In the genomic region with DNA sequence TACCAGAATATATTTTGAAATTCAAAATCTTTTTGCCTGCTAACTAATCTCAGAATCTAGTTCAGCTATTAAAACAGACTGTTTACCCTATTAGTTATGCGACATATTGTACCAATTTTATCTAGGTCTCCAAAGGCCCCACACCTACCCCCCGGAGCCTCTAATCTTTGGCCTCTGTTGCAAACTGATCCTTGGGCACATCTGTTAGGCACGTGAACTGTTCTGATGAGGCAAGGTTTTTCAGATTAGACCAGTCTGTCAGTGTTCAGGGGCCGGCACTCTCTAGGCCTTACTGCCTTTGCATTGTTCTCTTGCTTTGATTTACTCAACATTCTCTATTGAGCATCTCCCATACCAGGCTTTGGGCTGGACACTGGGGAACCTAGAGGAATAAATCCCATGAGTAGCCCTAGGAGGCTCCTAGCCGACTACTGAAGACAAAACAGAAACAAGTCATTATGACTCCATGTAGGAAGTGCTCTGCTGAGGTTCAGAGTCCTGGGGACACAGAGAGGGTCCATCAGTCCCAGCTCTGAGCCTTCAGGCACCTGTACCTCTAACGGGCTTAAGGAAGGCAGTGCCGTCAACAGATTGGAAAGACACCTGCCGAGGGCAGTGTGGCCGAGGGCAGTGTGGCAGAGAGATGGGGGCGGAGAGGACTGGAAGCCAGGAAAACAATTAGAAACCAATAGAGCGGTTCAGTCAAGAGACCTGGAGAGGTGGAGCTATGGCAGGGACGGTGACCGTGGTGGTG, we compare ENCODE assay signal across 1 cellular context.
A peak's percentile ranks its signal among the peaks of the same experiment; 100 is the strongest.
TF ChIP-seq lines count a peak whose summit lies in the region.

No MANE protein-coding gene starts in this region.

TF ChIP-seq in HepG2, 621 proteins besides CTCF, POLR2A, EP300 and RAD21 (continued from another document and continues in another):
- TF ChIP-seq ZXDC (CRISPR knock-in tag; IDR thresholded peaks at IDR 0.05): no peak
- peak; percentile 25; the same call in 1 of the 2 replicates for TF ChIP-seq UBTF (CRISPR knock-in tag; IDR thresholded peaks at IDR 0.05)
- TF ChIP-seq ZMYM3 (CRISPR knock-in tag; IDR thresholded peaks at IDR 0.05): 0 out of 2 replicates have a peak, but pooled peaks have one; percentile 54
- no peak for TF ChIP-seq ZNF234 (CRISPR knock-in tag; conservative IDR thresholded peaks at IDR 0.05)
- peak; percentile 62 for TF ChIP-seq TCF7 (IDR thresholded peaks at IDR 0.05; ENCODE audit: low read depth)
- peak in 1 of 2 experiments; percentile 81; a peak in 1 of 4 replicates for TF ChIP-seq KLF16 (CRISPR knock-in tag; IDR thresholded peaks at IDR 0.05)
- TF ChIP-seq, protein P1, sequence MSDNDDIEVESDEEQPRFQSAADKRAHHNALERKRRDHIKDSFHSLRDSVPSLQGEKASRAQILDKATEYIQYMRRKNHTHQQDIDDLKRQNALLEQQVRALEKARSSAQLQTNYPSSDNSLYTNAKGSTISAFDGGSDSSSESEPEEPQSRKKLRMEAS (IDR thresholded peaks at IDR 0.05): peak; percentile 71
- TF ChIP-seq ZNF468 (CRISPR knock-in tag; IDR thresholded peaks at IDR 0.05): no peak
- TF ChIP-seq, protein P2, sequence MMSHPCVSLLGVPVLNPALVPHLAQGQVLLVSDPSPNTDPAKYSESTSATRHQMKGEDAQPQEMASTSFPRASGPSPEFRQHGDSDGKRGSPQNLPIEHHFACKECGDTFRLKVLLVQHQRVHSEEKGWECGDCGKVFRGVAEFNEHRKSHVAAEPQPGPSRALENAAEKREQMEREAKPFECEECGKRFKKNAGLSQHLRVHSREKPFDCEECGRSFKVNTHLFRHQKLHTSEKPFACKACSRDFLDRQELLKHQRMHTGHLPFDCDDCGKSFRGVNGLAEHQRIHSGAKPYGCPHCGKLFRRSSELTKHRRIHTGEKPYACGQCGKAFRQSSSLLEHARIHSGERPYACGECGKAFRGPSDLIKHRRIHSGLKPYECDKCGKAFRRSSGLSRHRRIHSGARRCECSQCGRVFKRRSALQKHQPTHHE (CRISPR knock-in tag; IDR thresholded peaks at IDR 0.05; ENCODE audit: borderline replicate concordance): no peak
- peak; percentile 46; the same call in 1 of the 2 replicates for TF ChIP-seq MYPOP (CRISPR knock-in tag; IDR thresholded peaks at IDR 0.05)
- TF ChIP-seq MIER3 (CRISPR knock-in tag; IDR thresholded peaks at IDR 0.05; ENCODE audit: borderline replicate concordance): peak; percentile 78; the same call in 1 of the 2 replicates
- TF ChIP-seq ASH2L (IDR thresholded peaks at IDR 0.05; ENCODE audit: insufficient read length, low read depth, low read length): peak; percentile 52
- TF ChIP-seq ZNF451 (CRISPR knock-in tag; IDR thresholded peaks at IDR 0.05): no peak
- peak; percentile 78 for TF ChIP-seq RXRB (CRISPR knock-in tag; IDR thresholded peaks at IDR 0.05; ENCODE audit: borderline replicate concordance)
- no peak for TF ChIP-seq KLF11 (CRISPR knock-in tag; IDR thresholded peaks at IDR 0.05)
- peak; percentile 88 for TF ChIP-seq PHF21A (CRISPR knock-in tag; IDR thresholded peaks at IDR 0.05)
- TF ChIP-seq DNMT3B (CRISPR knock-in tag; conservative IDR thresholded peaks at IDR 0.05): 0 out of 2 replicates have a peak, but pooled peaks have one; percentile 41
- peak; percentile 24; the same call in 1 of the 2 replicates for TF ChIP-seq ZNF878 (CRISPR knock-in tag; IDR thresholded peaks at IDR 0.05)
- peak; percentile 84 for TF ChIP-seq FOXA3 (CRISPR knock-in tag; IDR thresholded peaks at IDR 0.05)
- no peak for TF ChIP-seq ZNF546 (CRISPR knock-in tag; conservative IDR thresholded peaks at IDR 0.05)
- TF ChIP-seq ONECUT2 (CRISPR knock-in tag; IDR thresholded peaks at IDR 0.05): no peak
- no peak for TF ChIP-seq ZFP36L1 (CRISPR knock-in tag; IDR thresholded peaks at IDR 0.05)
- TF ChIP-seq ZNF724P (CRISPR knock-in tag; IDR thresholded peaks at IDR 0.05; ENCODE audit: borderline replicate concordance): no peak
- no peak for TF ChIP-seq ZNF101 (CRISPR knock-in tag; IDR thresholded peaks at IDR 0.05; ENCODE audit: borderline replicate concordance, low read depth)
- TF ChIP-seq IRX3 (CRISPR knock-in tag; IDR thresholded peaks at IDR 0.05; ENCODE audit: borderline replicate concordance, low read depth): no peak
- TF ChIP-seq ZNF34 (CRISPR knock-in tag; IDR thresholded peaks at IDR 0.05; ENCODE audit: borderline replicate concordance): no peak
- TF ChIP-seq KDM2A (CRISPR knock-in tag; IDR thresholded peaks at IDR 0.05; ENCODE audit: borderline replicate concordance, low read depth): no peak
- TF ChIP-seq, protein P3, sequence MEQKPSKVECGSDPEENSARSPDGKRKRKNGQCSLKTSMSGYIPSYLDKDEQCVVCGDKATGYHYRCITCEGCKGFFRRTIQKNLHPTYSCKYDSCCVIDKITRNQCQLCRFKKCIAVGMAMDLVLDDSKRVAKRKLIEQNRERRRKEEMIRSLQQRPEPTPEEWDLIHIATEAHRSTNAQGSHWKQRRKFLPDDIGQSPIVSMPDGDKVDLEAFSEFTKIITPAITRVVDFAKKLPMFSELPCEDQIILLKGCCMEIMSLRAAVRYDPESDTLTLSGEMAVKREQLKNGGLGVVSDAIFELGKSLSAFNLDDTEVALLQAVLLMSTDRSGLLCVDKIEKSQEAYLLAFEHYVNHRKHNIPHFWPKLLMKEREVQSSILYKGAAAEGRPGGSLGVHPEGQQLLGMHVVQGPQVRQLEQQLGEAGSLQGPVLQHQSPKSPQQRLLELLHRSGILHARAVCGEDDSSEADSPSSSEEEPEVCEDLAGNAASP (CRISPR knock-in tag; IDR thresholded peaks at IDR 0.05; ENCODE audit: borderline replicate concordance): peak; percentile 61; the same call in 1 of the 2 replicates
- TF ChIP-seq, protein P4, sequence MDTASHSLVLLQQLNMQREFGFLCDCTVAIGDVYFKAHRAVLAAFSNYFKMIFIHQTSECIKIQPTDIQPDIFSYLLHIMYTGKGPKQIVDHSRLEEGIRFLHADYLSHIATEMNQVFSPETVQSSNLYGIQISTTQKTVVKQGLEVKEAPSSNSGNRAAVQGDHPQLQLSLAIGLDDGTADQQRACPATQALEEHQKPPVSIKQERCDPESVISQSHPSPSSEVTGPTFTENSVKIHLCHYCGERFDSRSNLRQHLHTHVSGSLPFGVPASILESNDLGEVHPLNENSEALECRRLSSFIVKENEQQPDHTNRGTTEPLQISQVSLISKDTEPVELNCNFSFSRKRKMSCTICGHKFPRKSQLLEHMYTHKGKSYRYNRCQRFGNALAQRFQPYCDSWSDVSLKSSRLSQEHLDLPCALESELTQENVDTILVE (CRISPR knock-in tag; IDR thresholded peaks at IDR 0.05): peak; percentile 75; the same call in 1 of the 2 replicates
- TF ChIP-seq PRPF4 (IDR thresholded peaks at IDR 0.05; ENCODE audit: low read depth, low read length, poor library complexity, severe bottlenecking): no peak
- peak; percentile 94 for TF ChIP-seq BHLHE40 (IDR thresholded peaks at IDR 0.05; ENCODE audit: low read length)
- TF ChIP-seq EEA1 (CRISPR knock-in tag; IDR thresholded peaks at IDR 0.05; ENCODE audit: borderline replicate concordance): 0 out of 2 replicates have a peak, but pooled peaks have one; percentile 54
- TF ChIP-seq, protein P5, sequence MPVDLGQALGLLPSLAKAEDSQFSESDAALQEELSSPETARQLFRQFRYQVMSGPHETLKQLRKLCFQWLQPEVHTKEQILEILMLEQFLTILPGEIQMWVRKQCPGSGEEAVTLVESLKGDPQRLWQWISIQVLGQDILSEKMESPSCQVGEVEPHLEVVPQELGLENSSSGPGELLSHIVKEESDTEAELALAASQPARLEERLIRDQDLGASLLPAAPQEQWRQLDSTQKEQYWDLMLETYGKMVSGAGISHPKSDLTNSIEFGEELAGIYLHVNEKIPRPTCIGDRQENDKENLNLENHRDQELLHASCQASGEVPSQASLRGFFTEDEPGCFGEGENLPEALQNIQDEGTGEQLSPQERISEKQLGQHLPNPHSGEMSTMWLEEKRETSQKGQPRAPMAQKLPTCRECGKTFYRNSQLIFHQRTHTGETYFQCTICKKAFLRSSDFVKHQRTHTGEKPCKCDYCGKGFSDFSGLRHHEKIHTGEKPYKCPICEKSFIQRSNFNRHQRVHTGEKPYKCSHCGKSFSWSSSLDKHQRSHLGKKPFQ (CRISPR knock-in tag; IDR thresholded peaks at IDR 0.05; ENCODE audit: insufficient replicate concordance): no peak
- TF ChIP-seq CBX5 (CRISPR knock-in tag; IDR thresholded peaks at IDR 0.05; ENCODE audit: borderline replicate concordance): 0 out of 2 replicates have a peak, but pooled peaks have one; percentile 42
- TF ChIP-seq ZNF225 (CRISPR knock-in tag; IDR thresholded peaks at IDR 0.05): no peak
- peak; percentile 44; the same call in 1 of the 2 replicates for TF ChIP-seq KDM1A (CRISPR knock-in tag; IDR thresholded peaks at IDR 0.05)
- TF ChIP-seq, protein P6, sequence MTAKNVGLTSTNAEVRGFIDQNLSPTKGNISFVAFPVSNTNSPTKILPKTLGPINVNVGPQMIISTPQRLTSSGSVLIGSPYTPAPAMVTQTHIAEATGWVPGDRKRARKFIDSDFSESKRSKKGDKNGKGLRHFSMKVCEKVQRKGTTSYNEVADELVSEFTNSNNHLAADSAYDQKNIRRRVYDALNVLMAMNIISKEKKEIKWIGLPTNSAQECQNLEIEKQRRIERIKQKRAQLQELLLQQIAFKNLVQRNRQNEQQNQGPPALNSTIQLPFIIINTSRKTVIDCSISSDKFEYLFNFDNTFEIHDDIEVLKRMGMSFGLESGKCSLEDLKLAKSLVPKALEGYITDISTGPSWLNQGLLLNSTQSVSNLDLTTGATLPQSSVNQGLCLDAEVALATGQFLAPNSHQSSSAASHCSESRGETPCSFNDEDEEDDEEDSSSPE (CRISPR knock-in tag; IDR thresholded peaks at IDR 0.05): no peak
- no peak for TF ChIP-seq THYN1 (CRISPR knock-in tag; IDR thresholded peaks at IDR 0.05; ENCODE audit: borderline replicate concordance, low read depth)
- TF ChIP-seq ELF1 (CRISPR knock-in tag; IDR thresholded peaks at IDR 0.05): 0 out of 2 replicates have a peak, but pooled peaks have one; percentile 26
- no peak for TF ChIP-seq SNAPC2 (CRISPR knock-in tag; IDR thresholded peaks at IDR 0.05)
- TF ChIP-seq, protein P7, sequence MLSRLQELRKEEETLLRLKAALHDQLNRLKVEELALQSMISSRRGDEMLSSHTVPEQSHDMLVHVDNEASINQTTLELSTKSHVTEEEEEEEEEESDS (CRISPR knock-in tag; IDR thresholded peaks at IDR 0.05; ENCODE audit: borderline replicate concordance): no peak
- TF ChIP-seq, protein P8, sequence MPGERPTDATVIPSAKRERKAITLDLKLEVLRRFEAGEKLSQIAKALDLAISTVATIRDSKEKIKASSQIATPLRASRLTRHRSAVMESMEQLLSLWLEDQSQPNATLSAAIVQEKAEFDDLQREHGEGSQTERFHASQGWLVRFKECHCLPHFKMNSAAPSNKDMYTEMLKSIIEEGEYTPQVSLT (CRISPR knock-in tag; IDR thresholded peaks at IDR 0.05; ENCODE audit: borderline replicate concordance, low read depth): no peak
- TF ChIP-seq CEBPB (IDR thresholded peaks at IDR 0.05; ENCODE audit: borderline replicate concordance, low read depth, low read length): peak; percentile 91
- TF ChIP-seq ZNF572 (CRISPR knock-in tag; IDR thresholded peaks at IDR 0.05): 0 out of 2 replicates have a peak, but pooled peaks have one; percentile 34
